ENCODE assay signal across 16 cellular contexts in the genomic region with DNA sequence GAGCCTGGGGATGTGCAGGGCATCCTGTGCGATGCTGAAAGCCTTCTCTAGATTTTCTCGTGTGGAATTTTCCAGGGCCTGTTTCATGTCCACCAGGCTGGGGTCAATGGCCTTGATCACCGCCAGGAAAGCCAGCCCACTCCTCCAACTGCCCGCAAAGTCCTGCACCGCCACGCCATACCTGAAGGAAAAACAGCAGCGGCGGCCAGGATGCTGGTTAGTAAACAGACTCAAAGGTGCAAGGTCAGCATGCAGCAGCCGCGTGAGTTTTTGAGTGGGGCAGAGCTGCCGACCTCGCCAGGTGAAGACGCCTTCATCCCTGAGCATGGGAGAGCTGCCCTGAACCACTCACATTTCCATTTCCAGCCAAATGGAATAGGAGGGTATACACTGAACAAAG. TPM values are rescaled to one million over a fixed set of nuclear protein-coding genes. Genes with fewer than 3 reads are reported as not detected.
A peak's percentile ranks its signal among the peaks of the same experiment; 100 is the strongest.
DNase-seq lines count a peak whose midpoint lies in the region; ATAC-seq and TF ChIP-seq lines count a peak whose summit lies in the region.
"Had no signal": no experiment of that assay in that cellular context is flagged by ENCODE, and none has a peak within 500 bp of the region (broad histone marks: within the 10 kb centered on the region; RNA-seq: fewer than 3 reads in every experiment).

No MANE protein-coding gene starts in this region.

- H3K27ac ChIP-seq in right atrium auricular region: no peak overlapping the region
- H3K27ac ChIP-seq in mesenchymal stem cell (ENCODE audit: low read length, poor library complexity, severe bottlenecking): no peak overlapping the region
- H3K27ac ChIP-seq in thyroid gland: peak overlapping the region in 1 of 3 donors; percentile 20
- no peak overlapping the region for H3K27ac ChIP-seq in colonic mucosa
- H3K27ac ChIP-seq: 22Rv1; BLaER1 treated with 17β-estradiol and CSF1 and Interleukin-3, amounts not matched to agents 10 nM and 100 nM; HL-60 had no signal

- peak overlapping the region; percentile 61 for H2BK5ac ChIP-seq in mesenchymal stem cell (ENCODE audit: low read depth, low read length, poor library complexity, severe bottlenecking)

- H3K23ac ChIP-seq in mesenchymal stem cell (ENCODE audit: low read length in 2 of 2): no peak overlapping the region

- no peak overlapping the region for H2BK120ac ChIP-seq in mesenchymal stem cell (ENCODE audit: low read depth, low read length)

- H3K36me3 ChIP-seq in right atrium auricular region (no peaks in the 10 kb centered on the region), mesenchymal stem cell (ENCODE audit: control insufficient read depth in 1 of 2, insufficient read depth in 2 of 2, low read depth in 1 of 2, low read length in 2 of 2) (peaks cover 0 to 22% of the 10 kb centered on the region in 2 experiments), thyroid gland (no peaks in the 10 kb centered on the region), colonic mucosa (no peaks in the 10 kb centered on the region)

- peak overlapping the region; percentile 100 for H2AK5ac ChIP-seq in mesenchymal stem cell (ENCODE audit: low read length, severe bottlenecking)

- H4K91ac ChIP-seq in mesenchymal stem cell (ENCODE audit: low read length): peak overlapping the region; percentile 18

- intact Hi-C loops in Right ventricle myocardium inferior (cut with DNase I): no loop called here
- intact Hi-C loops in thyroid gland (cut with DNase I): no loop called here
- intact Hi-C loops in colonic mucosa (cut with DNase I): no loop called here

- peak overlapping the region; percentile 36 for H4K8ac ChIP-seq in mesenchymal stem cell (ENCODE audit: low read length)

- H3K18ac ChIP-seq in mesenchymal stem cell (ENCODE audit: low read depth in 1 of 2, low read length in 2 of 2): no peak overlapping the region

- no peak overlapping the region for H3K4me2 ChIP-seq in mesenchymal stem cell (ENCODE audit: low read length, poor library complexity, severe bottlenecking)
- H3K4me2 ChIP-seq: GM23338 had no signal

- H2AFZ ChIP-seq in mesenchymal stem cell (ENCODE audit: low read depth, low read length): no peak overlapping the region
- H2AFZ ChIP-seq: GM23338 had no signal

- no peak overlapping the region for H2BK15ac ChIP-seq in mesenchymal stem cell (ENCODE audit: low read depth, poor library complexity, severe bottlenecking)

- DNase-seq in Right ventricle myocardium inferior (ENCODE audit: missing footprints): peak; percentile 70
- no peak for DNase-seq in right atrium auricular region (ENCODE audit: low spot score)
- peak; percentile 88 for DNase-seq in left lobe of liver (ENCODE audit: low spot score)
- no peak for DNase-seq in mesenchymal stem cell
- DNase-seq in thyroid gland: peak; percentile 28 to 46
- DNase-seq in DMS 273 treated with DMSO at 0.1 percent for 48 hours (lab: John Stamatoyannopoulos, UW): no peak
- no peak for DNase-seq in colonic mucosa
- DNase-seq in NCI-H2227 (lab: John Stamatoyannopoulos, UW; ENCODE audit: unreplicated experiment): no peak
- DNase-seq: Calu3; CD8-positive, alpha-beta T cell; DMS53; HCEC 1CT had no signal

- TF ChIP-seq POLR2A in thyroid gland (IDR thresholded peaks at IDR 0.05): no peak

- peaks cover 14% of the 10 kb centered on the region for H3K79me1 ChIP-seq in mesenchymal stem cell (replicated peaks; ENCODE audit: low read length, poor library complexity, severe bottlenecking)

- H3K27me3 ChIP-seq in right atrium auricular region: no peaks in the 10 kb centered on the region
- no peaks in the 10 kb centered on the region for H3K27me3 ChIP-seq in mesenchymal stem cell (ENCODE audit: control insufficient read depth in 1 of 2, insufficient read depth in 1 of 2, low read length in 2 of 2)
- no peaks in the 10 kb centered on the region for H3K27me3 ChIP-seq in thyroid gland
- H3K27me3 ChIP-seq in colonic mucosa: no peaks in the 10 kb centered on the region
- H3K27me3 ChIP-seq: BLaER1 treated with 17β-estradiol and CSF1 and Interleukin-3, amounts not matched to agents 10 nM and 100 nM had no signal

- no peak for TF ChIP-seq CTCF in right atrium auricular region (IDR thresholded peaks at IDR 0.05)
- TF ChIP-seq CTCF in thyroid gland (IDR thresholded peaks at IDR 0.05): no peak
- no peak for TF ChIP-seq CTCF in colonic mucosa (IDR thresholded peaks at IDR 0.05)

- WGBS in mesenchymal stem cell: 90% methylated on average over 13 of the region's 13 CpGs
- 88 to 92% methylated on average over 13 of the region's 13 CpGs for WGBS in thyroid gland, 2 donors

- H2BK12ac ChIP-seq in mesenchymal stem cell (ENCODE audit: low read length in 2 of 2): no peak overlapping the region

- H3K4me3 ChIP-seq in right atrium auricular region: no peak overlapping the region
- H3K4me3 ChIP-seq in mesenchymal stem cell (ENCODE audit: insufficient read depth in 1 of 2, low read depth in 1 of 2, low read length in 2 of 2): no peak overlapping the region
- no peak overlapping the region for H3K4me3 ChIP-seq in thyroid gland (replicated peaks in 1 of 3)
- H3K4me3 ChIP-seq in colonic mucosa: no peak overlapping the region
- H3K4me3 ChIP-seq: BLaER1 treated with 17β-estradiol and CSF1 and Interleukin-3, amounts not matched to agents 10 nM and 100 nM; GM23338 had no signal

- peak overlapping the region in 1 of 2 experiments; percentile 71 for H3K14ac ChIP-seq in mesenchymal stem cell (ENCODE audit: low read length in 2 of 2)

- H3K4me1 ChIP-seq in right atrium auricular region (no peaks in the 10 kb centered on the region), mesenchymal stem cell (ENCODE audit: control insufficient read depth, insufficient read depth, low read depth, low read length) (peaks cover 14% of the 10 kb centered on the region), thyroid gland (peaks cover 39 to 43% of the 10 kb centered on the region in 2 donors), colonic mucosa (no peaks in the 10 kb centered on the region)

- H3K9me3 ChIP-seq in right atrium auricular region: peaks cover 0 to 2% of the 10 kb centered on the region in 2 donors
- no peaks in the 10 kb centered on the region for H3K9me3 ChIP-seq in mesenchymal stem cell (ENCODE audit: control insufficient read depth, low read length)
- no peaks in the 10 kb centered on the region for H3K9me3 ChIP-seq in thyroid gland
- no peaks in the 10 kb centered on the region for H3K9me3 ChIP-seq in colonic mucosa

- H3K9ac ChIP-seq in mesenchymal stem cell (ENCODE audit: low read length) (no peak overlapping the region), colonic mucosa (ENCODE audit: low read depth in 2 of 2, low read length in 2 of 2) (no peak overlapping the region)
- H3K9ac ChIP-seq: BLaER1 treated with 17β-estradiol and CSF1 and Interleukin-3, amounts not matched to agents 10 nM and 100 nM had no signal

- ATAC-seq in Right ventricle myocardium inferior (no peak), left lobe of liver (peak; percentile 70)
- ATAC-seq: CD8-positive, alpha-beta T cell; GM23338 had no signal

- no peak overlapping the region for H3K4ac ChIP-seq in mesenchymal stem cell (ENCODE audit: low read depth in 1 of 2, low read length in 2 of 2)

RNA-seq across cellular contexts. Expression of a gene that starts 53.4 kb away (rescaled TPM):
- 20.7 TPM for total RNA-seq in Right ventricle myocardium inferior
- 10 to 100 TPM; 15.9 to 23.0 TPM for total RNA-seq in right atrium auricular region
- 35.2 TPM for total RNA-seq in left lobe of liver
- polyA plus RNA-seq in mesenchymal stem cell (2013, experiment 1 of 2): 68.9 TPM
- polyA plus RNA-seq in mesenchymal stem cell (2013, experiment 2 of 2): 65.7 TPM
- 10 to 100 TPM; 66.5 to 96.8 (median 78.8) TPM for total RNA-seq in thyroid gland
- 10 to 100 TPM; 49.3 to 53.7 TPM for total RNA-seq in colonic mucosa

Comparison
In these comparisons a context has a peak if more than half of its experiments do, and no peak if none do; other contexts are left out.
1. DNase-seq: peak in Right ventricle myocardium inferior (single experiment), left lobe of liver (single experiment) and thyroid gland (2 of 2); none in right atrium auricular region (single experiment), mesenchymal stem cell (single experiment), DMS 273 treated with DMSO at 0.1 percent for 48 hours (single experiment), colonic mucosa (single experiment) and NCI-H2227 (single experiment).